ENCODE assay signal across 1 cellular context in genomic region chr11:133504906-133505305, GRCh38.
TF ChIP-seq lines count a peak whose summit lies in the region.

No MANE protein-coding gene starts in this region.

TF ChIP-seq in H1, 55 proteins besides CTCF, POLR2A, EP300 and RAD21 (continued from another document):
- TF ChIP-seq GTF2F1 (IDR thresholded peaks at IDR 0.05; ENCODE audit: borderline replicate concordance, low read depth, low read length): no peak
- TF ChIP-seq BRCA1 (IDR thresholded peaks at IDR 0.05; ENCODE audit: low read depth, low read length): no peak
- no peak for TF ChIP-seq ATF3 (IDR thresholded peaks at IDR 0.05; ENCODE audit: insufficient read depth, low read depth, low read length)
- no peak for TF ChIP-seq RNF2 (IDR thresholded peaks at IDR 0.05; ENCODE audit: borderline replicate concordance, low read depth, low read length, missing control alignments, poor library complexity, severe bottlenecking)
- TF ChIP-seq SIN3A (conservative IDR thresholded peaks at IDR 0.05 in 1 of 2, IDR thresholded peaks at IDR 0.05 in 1 of 2; ENCODE audit: low read depth in 1 of 2, low read length in 2 of 2): no peak
- TF ChIP-seq ZNF274 (IDR thresholded peaks at IDR 0.05; ENCODE audit: borderline replicate concordance, extremely low read depth, low read length): no peak
- no peak for TF ChIP-seq CBX5 (IDR thresholded peaks at IDR 0.05; ENCODE audit: low read depth, low read length)
- no peak for TF ChIP-seq MAFK (IDR thresholded peaks at IDR 0.05; ENCODE audit: low read depth, low read length)
- no peak for TF ChIP-seq HDAC2 (IDR thresholded peaks at IDR 0.05; ENCODE audit: borderline replicate concordance in 1 of 2, low read depth in 2 of 2, low read length in 2 of 2)
- no peak for TF ChIP-seq CHD7 (IDR thresholded peaks at IDR 0.05; ENCODE audit: insufficient replicate concordance, low read length)
